In genomic region chr11:111737180-111737876, GRCh38 we compare ENCODE assay signal across 13 cellular contexts. TPM values are rescaled to one million over a fixed set of nuclear protein-coding genes. Genes with fewer than 3 reads are reported as not detected.
DNase-seq lines count a peak whose midpoint lies in the region; ATAC-seq and TF ChIP-seq lines count a peak whose summit lies in the region.
"Had no signal": no experiment of that assay in that cellular context is flagged by ENCODE, and none has a peak within 500 bp of the region (broad histone marks: within the 10 kb centered on the region; RNA-seq: fewer than 3 reads in every experiment).

No MANE protein-coding gene starts in this region.

- H3K9ac ChIP-seq in parathyroid adenoma = no peak overlapping the region

- ATAC-seq in heart right ventricle (no peak), Right ventricle myocardium superior (ENCODE audit: poor library complexity) (no peak)
- ATAC-seq: stimulated activated memory B cell treated with anti-CD40 and anti-IgM and Interleukin-4, amounts not matched to agents 10 μg/mL and 1 μg/mL and 100 μg/mL, for 72 hours had no signal

- H3K27me3 ChIP-seq in heart right ventricle = no peaks in the 10 kb centered on the region
- no peaks in the 10 kb centered on the region for H3K27me3 ChIP-seq in parathyroid adenoma (ENCODE audit: control insufficient read depth, insufficient read depth, low read length)

- H3K4me2 ChIP-seq in parathyroid adenoma (ENCODE audit: low read length) = no peak overlapping the region

- H3K79me2 ChIP-seq in parathyroid adenoma = no peaks in the 10 kb centered on the region

- H3K36me3 ChIP-seq in heart right ventricle = peaks cover 0 to 46% (median 16%) of the 10 kb centered on the region in 9 donors
- no peaks in the 10 kb centered on the region for H3K36me3 ChIP-seq in parathyroid adenoma (ENCODE audit: control insufficient read depth, insufficient read depth, low read length)
- H3K36me3 ChIP-seq in urinary bladder (ENCODE audit: insufficient read depth) = no peaks in the 10 kb centered on the region

- no peak overlapping the region for H2AFZ ChIP-seq in parathyroid adenoma

- DNase-seq in heart right ventricle = peak in 1 of 2 donors; percentile 17
- DNase-seq in Right ventricle myocardium superior = no peak
- peak; percentile 2 for DNase-seq in fibroblast of the aortic adventitia (ENCODE audit: low read depth)
- DNase-seq in SK-N-DZ (ENCODE audit: low spot score) = no peak
- no peak for DNase-seq in glomerular visceral epithelial cell (ENCODE audit: extremely low spot score)
- DNase-seq in stimulated activated CD4-positive, alpha-beta T cell treated with anti-CD3 and anti-CD28 coated beads, Interleukin-12 subunit alpha, Interleukin-12 subunit beta, amount 100 ng/mL, for 4 hours = no peak
- DNase-seq: activated CD4-positive, alpha-beta T cell treated with anti-CD3 and anti-CD28 coated beads, Interleukin-2, amount 10 ng/mL, durations not matched to agents 24 days and 14 days; activated naive CD4-positive, alpha-beta T cell treated with anti-CD3 and anti-CD28 coated beads for 36 hours; EL; islet precursor cell had no signal

- no peak overlapping the region for H3K4me3 ChIP-seq in heart right ventricle
- no peak overlapping the region for H3K4me3 ChIP-seq in fibroblast of the aortic adventitia (ENCODE audit: low read depth, low read length)
- no peak overlapping the region for H3K4me3 ChIP-seq in parathyroid adenoma (ENCODE audit: low read depth, low read length)
- no peak overlapping the region for H3K4me3 ChIP-seq in urinary bladder (ENCODE audit: low read depth, low read length)

- H3K9me3 ChIP-seq in heart right ventricle = no peaks in the 10 kb centered on the region
- no peaks in the 10 kb centered on the region for H3K9me3 ChIP-seq in parathyroid adenoma (ENCODE audit: control insufficient read depth, low read length)

- H3K27ac ChIP-seq in heart right ventricle (peak overlapping the region; percentile 80 to 97 (median 94)), parathyroid adenoma (peak overlapping the region; percentile 99), urinary bladder (ENCODE audit: low read depth) (peak overlapping the region; percentile 46)

- intact Hi-C loops in heart right ventricle (cut with DNase I) (loop anchor here in 2 of 10 donors (5.0 to 10.0 kb wide), 2 partner anchors 40 to 133 kb away; partner anchors contain the start of gene SIK2 (in 1 of the 2)), Right ventricle myocardium superior (cut with DNase I) (no loop called here)

- 60 to 66% methylated on average over 12 of the region's 12 CpGs for WGBS in heart right ventricle, 2 donors
- 74% methylated on average over 12 of the region's 12 CpGs for WGBS in urinary bladder

- TF ChIP-seq CTCF in heart right ventricle (IDR thresholded peaks at IDR 0.05) (no peak), fibroblast of the aortic adventitia (IDR thresholded peaks at IDR 0.05; ENCODE audit: insufficient read depth, low read length) (no peak), parathyroid adenoma (IDR thresholded peaks at IDR 0.05) (no peak)

- H3K4me1 ChIP-seq in heart right ventricle = peaks cover 54 to 64% (median 63%) of the 10 kb centered on the region in 9 donors
- H3K4me1 ChIP-seq in parathyroid adenoma = peaks cover 21% of the 10 kb centered on the region
- no peaks in the 10 kb centered on the region for H3K4me1 ChIP-seq in urinary bladder (ENCODE audit: insufficient read depth)

RNA-seq across cellular contexts. Expression of gene PPP2R1B, which starts 28.9 kb away (rescaled TPM):
- total RNA-seq in heart right ventricle (10 to 100 TPM in 7 of 10 donors, 1 to 10 TPM in 3; 8.4 to 16.8 (median 11.4) TPM), Right ventricle myocardium superior (7.7 TPM), fibroblast of the aortic adventitia (ENCODE audit: low replicate concordance) (18.4 and 27.1 TPM in 2 replicates), urinary bladder (22.7 TPM)
- polyA plus RNA-seq in heart right ventricle (1 to 10 TPM; 5.8 to 5.9 TPM), urinary bladder (6.8 TPM)
- 11.6 and 14.5 TPM in 2 replicates for polyA plus RNA-seq in SK-N-DZ (2014; cell fraction: cytosol; rRNA removed)
- polyA plus RNA-seq in SK-N-DZ (2014; cell fraction: nucleus; rRNA removed) = 4.6 and 8.0 TPM in 2 replicates

Comparison
In these comparisons a context has a peak if more than half of its experiments do, and no peak if none do; other contexts are left out.
1. H3K27ac ChIP-seq: peak in every context shown above with its lines; median percentile 99 in parathyroid adenoma; 94 in heart right ventricle; 46 in urinary bladder.